Comparison of ENCODE assay signal across 8 cellular contexts in the genomic region with DNA sequence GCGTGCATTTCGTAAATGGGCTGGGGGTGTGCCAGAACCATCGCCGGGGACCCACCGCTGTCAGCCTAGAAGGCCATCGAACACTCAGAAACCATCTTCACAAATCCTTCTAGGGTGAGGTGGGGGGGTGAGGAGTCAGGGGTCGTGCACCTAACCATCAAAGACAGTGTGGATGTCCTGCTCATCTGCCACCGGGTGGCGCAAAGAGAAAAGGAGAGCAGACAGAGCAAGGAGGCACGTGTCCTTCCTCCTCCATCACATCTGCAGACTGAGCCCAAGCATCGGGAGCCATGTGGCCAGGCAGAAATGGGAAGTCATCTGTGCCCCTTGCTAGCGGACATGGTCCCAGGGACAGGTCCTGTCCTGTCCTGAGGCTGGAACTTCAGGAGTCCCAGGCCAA.
DNase-seq lines count a peak whose midpoint lies in the region; ATAC-seq, FAIRE-seq and TF ChIP-seq lines count a peak whose summit lies in the region.

No MANE protein-coding gene starts in this region.

- 20% methylated on average over 10 of the region's 12 CpGs for WGBS in HepG2 (ENCODE audit: low lambda C conversion rate)
- WGBS in testis, 2 donors, result 43 to 62% methylated on average over 8 to 12 of the region's 12 CpGs

- no peak for TF ChIP-seq POLR2A in HepG2 (IDR thresholded peaks at IDR 0.05; ENCODE audit: insufficient read depth in 1 of 2, low read depth in 2 of 2, low read length in 2 of 2)
- no peak for TF ChIP-seq POLR2A in testis (IDR thresholded peaks at IDR 0.05)

- ATAC-seq in HepG2 (peak; percentile 84), HG02798 (IDR thresholded peaks at IDR 0.05; ENCODE audit: poor library complexity, unreplicated experiment) (no peak), GM19463 (IDR thresholded peaks at IDR 0.05; ENCODE audit: unreplicated experiment) (no peak)

- POLR2A ChIA-PET in HepG2 (lab: Yijun Ruan, JAX), result no interaction called here

- intact Hi-C loops in colonic mucosa (cut with DNase I), result loop anchor here (5.0 to 10.0 kb wide), 2 partner anchors 160 to 277 kb away; no protein-coding TSS in a partner anchor
- intact Hi-C loops in HepG2 (cut with micrococcal nuclease; ENCODE audit: unreplicated experiment), result loop anchor here (5.0 to 10.0 kb wide), 2 partner anchors 93 to 160 kb away; no protein-coding TSS in a partner anchor
- intact Hi-C loops in testis (cut with DNase I; ENCODE audit: low total_unique reads), result no loop called here

- no peaks in the 10 kb centered on the region for H4K20me1 ChIP-seq in HepG2 (ENCODE audit: insufficient read depth, low read length)

- H3K27ac ChIP-seq in colonic mucosa (no peak overlapping the region), HepG2 (ENCODE audit: extremely low read length, insufficient read depth, low read length) (no peak overlapping the region), testis (no peak overlapping the region)

- no peak for TF ChIP-seq EP300 in HepG2 (IDR thresholded peaks at IDR 0.05; ENCODE audit: low read depth in 2 of 2, low read length in 2 of 2)
- TF ChIP-seq EP300 in HepG2 (CRISPR knock-in tag; IDR thresholded peaks at IDR 0.05; ENCODE audit: borderline replicate concordance), result no peak

- no peak overlapping the region for H3K4me3 ChIP-seq in colonic mucosa
- no peak overlapping the region for H3K4me3 ChIP-seq in HepG2 (replicated peaks in 1 of 3; ENCODE audit: insufficient read depth in 1 of 3, low read depth in 2 of 3, low read length in 3 of 3)
- H3K4me3 ChIP-seq in testis, result no peak overlapping the region

- DNase-seq in DMS153 treated with DMSO at 0.1 percent for 48 hours (lab: John Stamatoyannopoulos, UW; ENCODE audit: unreplicated experiment) (peak; percentile 39), HS-5 (ENCODE audit: low read depth) (peak; percentile 13), OCI-M1 (lab: John Stamatoyannopoulos, UW) (peak; percentile 70), colonic mucosa (peak; percentile 57), HepG2 (ENCODE audit: low spot score) (peak; percentile 67), testis (peak; percentile 81)

- no peaks in the 10 kb centered on the region for H3K27me3 ChIP-seq in colonic mucosa
- H3K27me3 ChIP-seq in HepG2 (ENCODE audit: control insufficient read depth in 1 of 2, insufficient read depth in 2 of 2, low read length in 2 of 2), result peaks cover 2 to 35% of the 10 kb centered on the region in 2 experiments; a peak in 4 of 5 replicates
- H3K27me3 ChIP-seq in testis, result no peaks in the 10 kb centered on the region

- H3K9me3 ChIP-seq in colonic mucosa (no peaks in the 10 kb centered on the region), HepG2 (ENCODE audit: low read length) (no peaks in the 10 kb centered on the region), testis (no peaks in the 10 kb centered on the region)

- CTCF ChIA-PET in HepG2 (lab: Yijun Ruan, JAX; ENCODE audit: low intra/inter-chr PET ratio, low total read pairs), result interaction anchor here (1.8 kb wide), 1 partner anchor 162 kb away, joined by 8 read pairs; no protein-coding TSS in a partner anchor

- TF ChIP-seq CTCF in colonic mucosa (IDR thresholded peaks at IDR 0.05), result peak; percentile 39
- TF ChIP-seq CTCF in HepG2 (CRISPR knock-in tag; IDR thresholded peaks at IDR 0.05), result peak; percentile 88
- TF ChIP-seq CTCF in testis (IDR thresholded peaks at IDR 0.05), result peak; percentile 25 to 73 (median 60)

- no peak overlapping the region for H3K4me2 ChIP-seq in HepG2 (ENCODE audit: low read depth, low read length)

- no peak overlapping the region for H2AFZ ChIP-seq in HepG2 (ENCODE audit: low read length)

- no peak overlapping the region for H3K9ac ChIP-seq in colonic mucosa (ENCODE audit: low read depth in 2 of 2, low read length in 2 of 2)
- no peak overlapping the region for H3K9ac ChIP-seq in HepG2 (ENCODE audit: insufficient read depth, low read depth, low read length)

- in situ Hi-C loops in HepG2 (cut with HindIII; ENCODE audit: extremely low pct_ligation_motif_present, low pct_unique_long_range_greater_than_20kb), result loop anchor here (5.0 kb wide), 1 partner anchor 160 kb away; no protein-coding TSS in a partner anchor

- no TSS peak for BruUV-seq in HepG2 (replicated peaks; lab: Mats Ljungman, UMichigan)

- peak; percentile 85 for FAIRE-seq in HepG2 (lab: Jason Lieb, UNC)

- no peaks in the 10 kb centered on the region for H3K79me2 ChIP-seq in HepG2 (ENCODE audit: insufficient read depth, low read length)

- peak; percentile 76 for TF ChIP-seq RAD21 in HepG2 (CRISPR knock-in tag; IDR thresholded peaks at IDR 0.05)

- H3K36me3 ChIP-seq in colonic mucosa, result no peaks in the 10 kb centered on the region
- H3K36me3 ChIP-seq in HepG2 (replicated peaks in 1 of 2; ENCODE audit: control insufficient read depth in 1 of 2, insufficient read depth in 2 of 2, low read length in 2 of 2), result no peaks in the 10 kb centered on the region
- H3K36me3 ChIP-seq in testis (ENCODE audit: low read depth, missing control alignments), result no peaks in the 10 kb centered on the region

- H3K4me1 ChIP-seq in colonic mucosa, result no peaks in the 10 kb centered on the region
- peaks cover 11% of the 10 kb centered on the region; the same call in 1 of the 2 replicates for H3K4me1 ChIP-seq in HepG2 (ENCODE audit: insufficient read depth, low read length)
- H3K4me1 ChIP-seq in testis, result no peaks in the 10 kb centered on the region

TF ChIP-seq in HepG2, 621 proteins besides CTCF, POLR2A, EP300 and RAD21 (continues in another document):
- TF ChIP-seq ISX (CRISPR knock-in tag; conservative IDR thresholded peaks at IDR 0.05) (no peak), HMGXB4 (CRISPR knock-in tag; IDR thresholded peaks at IDR 0.05; ENCODE audit: borderline replicate concordance in 1 of 2, low read depth in 1 of 2) (peak; percentile 39 to 57; a peak in 2 of 4 replicates), ETV6 (CRISPR knock-in tag; conservative IDR thresholded peaks at IDR 0.05) (no peak), ELF4 (CRISPR knock-in tag; IDR thresholded peaks at IDR 0.05; ENCODE audit: borderline replicate concordance) (no peak), BORCS8-MEF2B (CRISPR knock-in tag; IDR thresholded peaks at IDR 0.05) (0 out of 2 replicates have a peak, but pooled peaks have one; percentile 15), CREB3 (CRISPR knock-in tag; IDR thresholded peaks at IDR 0.05) (no peak), ZNF160 (CRISPR knock-in tag; IDR thresholded peaks at IDR 0.05) (no peak), MAX (IDR thresholded peaks at IDR 0.05) (peak; percentile 79), RXRB (CRISPR knock-in tag; IDR thresholded peaks at IDR 0.05; ENCODE audit: borderline replicate concordance) (no peak), MBNL3 (CRISPR knock-in tag; conservative IDR thresholded peaks at IDR 0.05) (no peak), ZNF670 (CRISPR knock-in tag; IDR thresholded peaks at IDR 0.05; ENCODE audit: borderline replicate concordance) (no peak), SAP130 (CRISPR knock-in tag; IDR thresholded peaks at IDR 0.05; ENCODE audit: low read depth) (peak; percentile 35; the same call in 1 of the 2 replicates)
- TF ChIP-seq, protein P1, sequence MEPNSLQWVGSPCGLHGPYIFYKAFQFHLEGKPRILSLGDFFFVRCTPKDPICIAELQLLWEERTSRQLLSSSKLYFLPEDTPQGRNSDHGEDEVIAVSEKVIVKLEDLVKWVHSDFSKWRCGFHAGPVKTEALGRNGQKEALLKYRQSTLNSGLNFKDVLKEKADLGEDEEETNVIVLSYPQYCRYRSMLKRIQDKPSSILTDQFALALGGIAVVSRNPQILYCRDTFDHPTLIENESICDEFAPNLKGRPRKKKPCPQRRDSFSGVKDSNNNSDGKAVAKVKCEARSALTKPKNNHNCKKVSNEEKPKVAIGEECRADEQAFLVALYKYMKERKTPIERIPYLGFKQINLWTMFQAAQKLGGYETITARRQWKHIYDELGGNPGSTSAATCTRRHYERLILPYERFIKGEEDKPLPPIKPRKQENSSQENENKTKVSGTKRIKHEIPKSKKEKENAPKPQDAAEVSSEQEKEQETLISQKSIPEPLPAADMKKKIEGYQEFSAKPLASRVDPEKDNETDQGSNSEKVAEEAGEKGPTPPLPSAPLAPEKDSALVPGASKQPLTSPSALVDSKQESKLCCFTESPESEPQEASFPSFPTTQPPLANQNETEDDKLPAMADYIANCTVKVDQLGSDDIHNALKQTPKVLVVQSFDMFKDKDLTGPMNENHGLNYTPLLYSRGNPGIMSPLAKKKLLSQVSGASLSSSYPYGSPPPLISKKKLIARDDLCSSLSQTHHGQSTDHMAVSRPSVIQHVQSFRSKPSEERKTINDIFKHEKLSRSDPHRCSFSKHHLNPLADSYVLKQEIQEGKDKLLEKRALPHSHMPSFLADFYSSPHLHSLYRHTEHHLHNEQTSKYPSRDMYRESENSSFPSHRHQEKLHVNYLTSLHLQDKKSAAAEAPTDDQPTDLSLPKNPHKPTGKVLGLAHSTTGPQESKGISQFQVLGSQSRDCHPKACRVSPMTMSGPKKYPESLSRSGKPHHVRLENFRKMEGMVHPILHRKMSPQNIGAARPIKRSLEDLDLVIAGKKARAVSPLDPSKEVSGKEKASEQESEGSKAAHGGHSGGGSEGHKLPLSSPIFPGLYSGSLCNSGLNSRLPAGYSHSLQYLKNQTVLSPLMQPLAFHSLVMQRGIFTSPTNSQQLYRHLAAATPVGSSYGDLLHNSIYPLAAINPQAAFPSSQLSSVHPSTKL (CRISPR knock-in tag; IDR thresholded peaks at IDR 0.05), result peak; percentile 26; the same call in 1 of the 2 replicates

Comparison
In these comparisons a context has a peak if more than half of its experiments do, and no peak if none do; other contexts are left out.
1. DNase-seq: peak in every context shown above with its lines; median percentile 81 in testis; 70 in OCI-M1; 67 in HepG2; 57 in colonic mucosa; 39 in DMS153 treated with DMSO at 0.1 percent for 48 hours; 13 in HS-5.